ENCODE assay signal across 19 cellular contexts in the genomic region with DNA sequence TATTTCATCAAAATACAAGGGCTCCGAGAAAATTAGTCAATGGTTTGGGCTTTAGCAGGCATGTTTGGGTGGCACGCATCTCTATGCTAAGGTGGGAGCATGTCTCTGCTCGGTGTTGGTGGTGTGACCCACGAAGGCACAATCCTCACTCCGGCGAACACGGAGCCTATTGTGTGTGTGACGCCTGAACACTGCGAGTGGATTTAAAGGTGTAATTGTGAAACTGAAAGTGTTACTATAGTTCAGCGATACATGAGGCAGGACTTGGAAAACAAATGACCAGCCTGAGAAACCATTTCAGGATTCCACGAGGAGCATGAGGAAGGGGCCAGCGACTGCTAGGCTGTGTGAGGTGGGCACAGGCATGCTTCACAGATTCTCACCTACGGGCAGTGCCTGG. TPM values are rescaled to one million over a fixed set of nuclear protein-coding genes. Genes with fewer than 3 reads are reported as not detected.
DNase-seq lines count a peak whose midpoint lies in the region; ATAC-seq, FAIRE-seq and TF ChIP-seq lines count a peak whose summit lies in the region.
"Had no signal": no experiment of that assay in that cellular context is flagged by ENCODE, and none has a peak within 500 bp of the region (broad histone marks: within the 10 kb centered on the region; RNA-seq: fewer than 3 reads in every experiment).

No MANE protein-coding gene starts in this region.

- H3K4me3 Mint-ChIP-seq in CD4-positive, CD25-positive, alpha-beta regulatory T cell = peak overlapping the region in 3 of 4 donors; percentile 49 to 77 (median 66)
- H3K4me3 Mint-ChIP-seq: stimulated activated memory B cell treated with anti-CD40 and anti-IgM and Interleukin-4, amounts not matched to agents 10 μg/mL and 1 μg/mL and 100 μg/mL, for 72 hours had no signal

- no peak overlapping the region for H3K4ac ChIP-seq in mesenchymal stem cell (ENCODE audit: low read depth in 1 of 2, low read length in 2 of 2)

- no peaks in the 10 kb centered on the region for H4K20me1 ChIP-seq in DND-41 (ENCODE audit: insufficient read depth, low read length)
- 0 out of 2 replicates have a peak, but pooled peaks cover under 1% of the 10 kb centered on the region for H4K20me1 ChIP-seq in K562 (replicated peaks; ENCODE audit: control insufficient read depth, insufficient read depth, low read length)

- no peak overlapping the region for H2BK12ac ChIP-seq in mesenchymal stem cell (ENCODE audit: low read length in 2 of 2)

- H4K8ac ChIP-seq in mesenchymal stem cell (ENCODE audit: low read length) = no peak overlapping the region

- H4K91ac ChIP-seq in mesenchymal stem cell (ENCODE audit: low read length) = peak overlapping the region; percentile 64

- H3K9ac ChIP-seq in DND-41 (ENCODE audit: low read depth, low read length) (no peak overlapping the region), K562 (ENCODE audit: insufficient read depth in 1 of 2, low read depth in 2 of 2, low read length in 2 of 2) (no peak overlapping the region; a peak in 1 of 4 replicates), mesenchymal stem cell (ENCODE audit: low read length) (no peak overlapping the region)

- peak overlapping the region; percentile 54 for H3K4me3 ChIP-seq in CD4-positive, CD25-positive, alpha-beta regulatory T cell (ENCODE audit: low read depth, low read length)
- no peak overlapping the region for H3K4me3 ChIP-seq in DND-41 (ENCODE audit: low read depth in 1 of 2, low read length in 2 of 2)
- no peak overlapping the region for H3K4me3 ChIP-seq in K562
- H3K4me3 ChIP-seq in mesenchymal stem cell (ENCODE audit: insufficient read depth in 1 of 2, low read depth in 1 of 2, low read length in 2 of 2) = no peak overlapping the region
- H3K4me3 ChIP-seq: thyroid gland had no signal

- H3K36me3 Mint-ChIP-seq in CD4-positive, CD25-positive, alpha-beta regulatory T cell = no peaks in the 10 kb centered on the region
- H3K36me3 Mint-ChIP-seq: stimulated activated memory B cell treated with anti-CD40 and anti-IgM and Interleukin-4, amounts not matched to agents 10 μg/mL and 1 μg/mL and 100 μg/mL, for 72 hours had no signal

- TF ChIP-seq CTCF in DND-41 (IDR thresholded peaks at IDR 0.05; ENCODE audit: borderline replicate concordance, extremely low read depth, low read length, poor library complexity, severe bottlenecking) (no peak), K562 (IDR thresholded peaks at IDR 0.05 in 2 of 3, conservative IDR thresholded peaks at IDR 0.05 in 1 of 3; ENCODE audit: insufficient read depth in 2 of 3, low read depth in 1 of 3, low read length in 3 of 3) (no peak)

- in situ Hi-C loops in K562 (cut with MboI) = no loop called here

- H2AK5ac ChIP-seq in mesenchymal stem cell (ENCODE audit: low read length, severe bottlenecking) = no peak overlapping the region

- no peak overlapping the region for H2BK15ac ChIP-seq in mesenchymal stem cell (ENCODE audit: low read depth, poor library complexity, severe bottlenecking)

- H2AFZ ChIP-seq in DND-41 (ENCODE audit: low read depth, low read length) (no peak overlapping the region; the same call in 1 of the 2 replicates), K562 (ENCODE audit: low read depth, low read length) (peak overlapping the region; percentile 75), mesenchymal stem cell (ENCODE audit: low read depth, low read length) (no peak overlapping the region)

- no peaks in the 10 kb centered on the region for H3K9me3 ChIP-seq in CD4-positive, CD25-positive, alpha-beta regulatory T cell (ENCODE audit: control insufficient read depth in 2 of 2, low read length in 2 of 2)
- no peaks in the 10 kb centered on the region for H3K9me3 ChIP-seq in DND-41 (ENCODE audit: insufficient read depth, low read length, severe bottlenecking)
- no peaks in the 10 kb centered on the region for H3K9me3 ChIP-seq in K562 (replicated peaks; ENCODE audit: control insufficient read depth, insufficient read depth, low read depth, low read length)
- H3K9me3 ChIP-seq in mesenchymal stem cell (ENCODE audit: control insufficient read depth, low read length) = no peaks in the 10 kb centered on the region
- H3K9me3 ChIP-seq: thyroid gland had no signal

- H2BK5ac ChIP-seq in mesenchymal stem cell (ENCODE audit: low read depth, low read length, poor library complexity, severe bottlenecking) = no peak overlapping the region

- ATAC-seq in CD4-positive, CD25-positive, alpha-beta regulatory T cell (ENCODE audit: low read depth in 2 of 2) = peak; percentile 36 to 40
- ATAC-seq in DND-41 (ENCODE audit: insufficient read depth, low read depth) (0 out of 3 replicates have a peak, but pooled peaks have one; percentile 33), K562 (no peak)
- ATAC-seq: foreskin keratinocyte; right cardiac atrium; stimulated activated memory B cell treated with anti-CD40 and anti-IgM and Interleukin-4, amounts not matched to agents 10 μg/mL and 1 μg/mL and 100 μg/mL, for 72 hours had no signal

- no peaks in the 10 kb centered on the region for H3K27me3 ChIP-seq in CD4-positive, CD25-positive, alpha-beta regulatory T cell (ENCODE audit: control insufficient read depth, insufficient read depth, low read length)
- H3K27me3 ChIP-seq in DND-41 (ENCODE audit: insufficient read depth, low read length, poor library complexity) (no peaks in the 10 kb centered on the region), K562 (ENCODE audit: control insufficient read depth in 2 of 2, insufficient read depth in 2 of 2, low read length in 2 of 2) (peaks cover 9 to 11% of the 10 kb centered on the region in 2 experiments), mesenchymal stem cell (ENCODE audit: control insufficient read depth in 1 of 2, insufficient read depth in 1 of 2, low read length in 2 of 2) (peaks cover 0 to 17% of the 10 kb centered on the region in 2 experiments)
- H3K27me3 ChIP-seq: foreskin keratinocyte, thyroid gland had no signal

- H3K18ac ChIP-seq in mesenchymal stem cell (ENCODE audit: low read depth in 1 of 2, low read length in 2 of 2) = no peak overlapping the region

- no peaks in the 10 kb centered on the region for H3K79me1 ChIP-seq in mesenchymal stem cell (replicated peaks; ENCODE audit: low read length, poor library complexity, severe bottlenecking)

- H3K4me2 ChIP-seq in DND-41 (ENCODE audit: insufficient read depth, low read length) = no peak overlapping the region; the same call in 1 of the 2 replicates
- peak overlapping the region; percentile 63 for H3K4me2 ChIP-seq in K562 (ENCODE audit: insufficient read depth, low read length)
- no peak overlapping the region for H3K4me2 ChIP-seq in mesenchymal stem cell (ENCODE audit: low read length, poor library complexity, severe bottlenecking)

- H3K79me2 ChIP-seq in DND-41 (ENCODE audit: insufficient read depth, low read length) = no peaks in the 10 kb centered on the region
- H3K79me2 ChIP-seq in K562 (ENCODE audit: control insufficient read depth, insufficient read depth, low read length) = no peaks in the 10 kb centered on the region

- no TSS peak for BruUV-seq in K562 (replicated peaks; lab: Mats Ljungman, UMichigan)

- peak in 1 of 3 donors; percentile 33 for DNase-seq in CD4-positive, CD25-positive, alpha-beta regulatory T cell
- DNase-seq in DND-41 (no peak), K562 (ENCODE audit: extremely low read depth in 1 of 4, low spot score in 3 of 4) (peak in 1 of 4 experiments; percentile 3), mesenchymal stem cell (no peak), NCI-H524 treated with DMSO at 0.1 percent for 48 hours (lab: John Stamatoyannopoulos, UW) (no peak), NCI-H128 (lab: John Stamatoyannopoulos, UW; ENCODE audit: unreplicated experiment) (no peak), amniotic stem cell (lab: John Stamatoyannopoulos, UW) (no peak), EL (no peak)
- DNase-seq: activated CD4-positive, alpha-beta T cell treated with anti-CD3 and anti-CD28 coated beads for 4 hours; Calu3; dermis blood vessel endothelial cell; foreskin keratinocyte; KG1; NCI-H187 treated with DMSO at 0.1 percent for 48 hours; occipital lobe; right cardiac atrium; thyroid gland had no signal

- intact Hi-C loops in K562 (cut with micrococcal nuclease) = no loop called here

- FAIRE-seq in K562 (lab: Jason Lieb, UNC) = peak; percentile 51

- H3K9me1 ChIP-seq in K562 (ENCODE audit: control insufficient read depth, insufficient read depth, low read length) = no peaks in the 10 kb centered on the region

- no peaks in the 10 kb centered on the region for H3K9me3 Mint-ChIP-seq in CD4-positive, CD25-positive, alpha-beta regulatory T cell
- H3K9me3 Mint-ChIP-seq: stimulated activated memory B cell treated with anti-CD40 and anti-IgM and Interleukin-4, amounts not matched to agents 10 μg/mL and 1 μg/mL and 100 μg/mL, for 72 hours had no signal

- peak overlapping the region; percentile 63 to 84 (median 69) for H3K27ac Mint-ChIP-seq in CD4-positive, CD25-positive, alpha-beta regulatory T cell
- H3K27ac Mint-ChIP-seq: stimulated activated memory B cell treated with anti-CD40 and anti-IgM and Interleukin-4, amounts not matched to agents 10 μg/mL and 1 μg/mL and 100 μg/mL, for 72 hours had no signal

- no peak overlapping the region for H3K14ac ChIP-seq in mesenchymal stem cell (ENCODE audit: low read length in 2 of 2)

- no peaks in the 10 kb centered on the region for H3K27me3 Mint-ChIP-seq in CD4-positive, CD25-positive, alpha-beta regulatory T cell

- TF ChIP-seq RAD21 in K562 (CRISPR knock-in tag; conservative IDR thresholded peaks at IDR 0.05 in 1 of 2, IDR thresholded peaks at IDR 0.05 in 1 of 2) = no peak

- H3K4me1 Mint-ChIP-seq in CD4-positive, CD25-positive, alpha-beta regulatory T cell = peaks cover 7 to 21% (median 13%) of the 10 kb centered on the region in 4 donors

- 24% methylated on average over 13 of the region's 13 CpGs for WGBS in K562 (ENCODE audit: insufficient coverage, low coverage, missing lambda C conversion rate)
- 92% methylated on average over 13 of the region's 13 CpGs for WGBS in mesenchymal stem cell

- CTCF ChIA-PET in K562 (lab: Yijun Ruan, JAX; ENCODE audit: low intra/inter-chr PET ratio) = interaction anchor here (0.5 kb wide), 1 partner anchor 58 kb away, joined by 4 read pairs; no protein-coding TSS in a partner anchor

- H2BK120ac ChIP-seq in mesenchymal stem cell (ENCODE audit: low read depth, low read length) = no peak overlapping the region

- H3K36me3 ChIP-seq in CD4-positive, CD25-positive, alpha-beta regulatory T cell (ENCODE audit: control insufficient read depth, insufficient read depth, low read length) = no peaks in the 10 kb centered on the region
- H3K36me3 ChIP-seq in DND-41 (ENCODE audit: insufficient read depth, low read length) (no peaks in the 10 kb centered on the region), K562 (ENCODE audit: control insufficient read depth, insufficient read depth, low read length) (no peaks in the 10 kb centered on the region), mesenchymal stem cell (ENCODE audit: control insufficient read depth in 1 of 2, insufficient read depth in 2 of 2, low read depth in 1 of 2, low read length in 2 of 2) (no peaks in the 10 kb centered on the region)
- H3K36me3 ChIP-seq: thyroid gland had no signal

- no peak for TF ChIP-seq EP300 in K562 (IDR thresholded peaks at IDR 0.05; ENCODE audit: low read length)

- no peak overlapping the region for H3K23ac ChIP-seq in mesenchymal stem cell (ENCODE audit: low read length in 2 of 2)

- no peaks in the 10 kb centered on the region for H3K4me1 ChIP-seq in CD4-positive, CD25-positive, alpha-beta regulatory T cell (ENCODE audit: control insufficient read depth, insufficient read depth, low read length, poor library complexity, severe bottlenecking)
- H3K4me1 ChIP-seq in DND-41 (ENCODE audit: insufficient read depth, low read length) (no peaks in the 10 kb centered on the region), K562 (replicated peaks in 1 of 2; ENCODE audit: control insufficient read depth in 2 of 2, insufficient read depth in 2 of 2, low read length in 2 of 2) (peaks cover 1 to 2% of the 10 kb centered on the region in 2 experiments; a peak in 2 of 5 replicates), mesenchymal stem cell (ENCODE audit: control insufficient read depth, insufficient read depth, low read depth, low read length) (no peaks in the 10 kb centered on the region)
- H3K4me1 ChIP-seq: foreskin keratinocyte, thyroid gland had no signal

- H3K27ac ChIP-seq in CD4-positive, CD25-positive, alpha-beta regulatory T cell (ENCODE audit: insufficient read depth, low read length, poor library complexity, severe bottlenecking) = no peak overlapping the region
- H3K27ac ChIP-seq in DND-41 (ENCODE audit: low read length) (no peak overlapping the region), K562 (ENCODE audit: extremely low read depth, low read depth, low read length) (no peak overlapping the region), mesenchymal stem cell (ENCODE audit: low read length, poor library complexity, severe bottlenecking) (no peak overlapping the region)
- H3K27ac ChIP-seq: epithelial cell of prostate, foreskin keratinocyte, thyroid gland had no signal

- no peak for TF ChIP-seq POLR2A in K562 (conservative IDR thresholded peaks at IDR 0.05)

- POLR2A ChIA-PET in K562 (lab: Yijun Ruan, JAX) = interaction anchor here (1.2 kb wide), 1 partner anchor 11 kb away, joined by 3 read pairs; no protein-coding TSS in a partner anchor

RNA-seq across cellular contexts. Expression of a gene that starts 41.7 kb away (rescaled TPM):
- 207 TPM for total RNA-seq in CD4-positive, CD25-positive, alpha-beta regulatory T cell
- polyA plus RNA-seq in CD4-positive, CD25-positive, alpha-beta regulatory T cell = 10 to 100 TPM; 42.4 to 58.7 (median 48.6) TPM
- total RNA-seq in K562 (2011; cell fraction: chromatin; rRNA removed; ENCODE audit: low replicate concordance) = not detected in 2 replicates
- total RNA-seq in K562 (2011; cell fraction: nucleolus; rRNA removed) = not detected in 2 replicates
- not detected in 2 replicates for total RNA-seq in K562 (2011; cell fraction: nucleoplasm; rRNA removed)
- total RNA-seq in K562 (2014; rRNA removed) (not detected in 2 replicates), K562 (2014; rRNA removed; fragmentation: Illumina TruSeq; extraction: Trizol) (not detected in 2 replicates), K562 (2015; rRNA removed; fragmentation: Illumina TruSeq; extraction: Trizol) (not detected in 2 replicates), K562 (2021) (0.25 TPM in 1 of 2 replicates, not detected in the other)
- polyA plus RNA-seq in K562 (2011; rRNA removed) (not detected in 2 replicates), K562 (2014; fragmentation: Illumina TruSeq; extraction: Trizol) (not detected in 2 replicates), K562 (2014; fragmentation: Nextera tagmentation; extraction: Ambion mirVana) (under 1 TPM in 1 of 2 experiments, not detected in 1; 0.01 TPM), K562 (2014; rRNA removed) (not detected in 2 replicates)
- polyA plus RNA-seq in K562 (2011; cell fraction: cytosol; rRNA removed) = not detected in 2 replicates
- not detected in 2 replicates for polyA plus RNA-seq in K562 (2011; cell fraction: nucleus; rRNA removed)
- polyA plus RNA-seq in K562 (2012) = 0.07 and 0.96 TPM in 2 replicates
- not detected in 2 replicates for polyA minus RNA-seq in K562 (2011; rRNA and poly(A)+ RNA removed)
- not detected in 2 replicates for polyA minus RNA-seq in K562 (2011; cell fraction: cytosol; rRNA and poly(A)+ RNA removed)
- polyA minus RNA-seq in K562 (2011; cell fraction: nucleus; rRNA and poly(A)+ RNA removed) = not detected in 2 replicates
- 0.23 TPM for polyA plus RNA-seq in mesenchymal stem cell (2013, experiment 1 of 2)
- 0.41 TPM for polyA plus RNA-seq in mesenchymal stem cell (2013, experiment 2 of 2)
- total RNA-seq: foreskin keratinocyte had no signal
- polyA plus RNA-seq: foreskin keratinocyte had no signal

Comparison
In these comparisons a context has a peak if more than half of its experiments do, and no peak if none do; other contexts are left out.
1. RNA of a gene that starts 41.7 kb away (total RNA-seq): 207 TPM in CD4-positive, CD25-positive, alpha-beta regulatory T cell (single experiment); 0.25 TPM in K562; every median in the first group is over 100 times any median in the second.